Comparison of ENCODE assay signal across 1 cellular context in the genomic region with DNA sequence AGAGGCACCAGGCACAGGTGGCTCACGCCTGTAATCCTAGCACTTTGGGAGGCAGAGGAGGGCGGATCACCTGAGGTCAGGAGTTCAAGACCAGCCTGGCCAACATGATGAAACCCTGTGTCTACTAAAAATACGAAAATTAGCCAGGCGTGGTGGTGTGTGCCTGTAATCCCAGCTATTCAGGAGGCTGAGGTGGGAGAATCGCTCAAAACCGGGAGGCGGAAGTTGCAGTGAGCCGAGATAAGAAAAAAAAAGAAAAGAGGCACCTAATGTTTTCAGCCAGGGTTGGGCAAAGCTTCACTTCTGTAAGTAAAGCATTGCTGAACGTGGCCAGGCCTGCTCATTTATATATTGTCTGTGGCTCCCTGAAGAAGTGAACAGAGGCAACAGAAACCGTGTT.
TF ChIP-seq lines count a peak whose summit lies in the region.
"Not testable (repeated sequence)": the region's sequence is repeated elsewhere in the genome, so short reads cannot be mapped to it uniquely, and the experiment has no call there.

No MANE protein-coding gene starts in this region.

TF ChIP-seq in K562, 482 proteins besides CTCF, POLR2A, EP300 and RAD21:
- TF ChIP-seq SMAD4 (CRISPR knock-in tag; conservative IDR thresholded peaks at IDR 0.05) (peak; percentile 53), TRIM24 (IDR thresholded peaks at IDR 0.05) (peak; percentile 37 to 45; a peak in 2 of 4 replicates), TCF3 (CRISPR knock-in tag; IDR thresholded peaks at IDR 0.05) (0 out of 2 replicates have a peak, but pooled peaks have one; percentile 16), ZNF384 (IDR thresholded peaks at IDR 0.05; ENCODE audit: low read depth, low read length) (peak; percentile 80), DPF2 (IDR thresholded peaks at IDR 0.05) (peak; percentile 43; the same call in 1 of the 2 replicates), BCOR (IDR thresholded peaks at IDR 0.05) (0 out of 2 replicates have a peak, but pooled peaks have one; percentile 32), ARID1B (IDR thresholded peaks at IDR 0.05) (peak; percentile 56), CBFA2T3 (IDR thresholded peaks at IDR 0.05) (peak; percentile 56), CEBPG (CRISPR knock-in tag; IDR thresholded peaks at IDR 0.05) (peak; percentile 39; the same call in 1 of the 2 replicates), NR2C1 (tag; IDR thresholded peaks at IDR 0.05) (0 out of 2 replicates have a peak, but pooled peaks have one; percentile 16), GABPA (tag; conservative IDR thresholded peaks at IDR 0.05; ENCODE audit: low read depth) (0 out of 2 replicates have a peak, but pooled peaks have one; percentile 34), ETV1 (tag; conservative IDR thresholded peaks at IDR 0.05; ENCODE audit: low read depth) (0 out of 2 replicates have a peak, but pooled peaks have one; percentile 29), KAT7 (CRISPR knock-in tag; IDR thresholded peaks at IDR 0.05; ENCODE audit: borderline replicate concordance) (0 out of 2 replicates have a peak, but pooled peaks have one; percentile 11)
- not testable (repeated sequence) for TF ChIP-seq CEBPG (tag; conservative IDR thresholded peaks at IDR 0.05 in 1 of 2, IDR thresholded peaks at IDR 0.05 in 1 of 2); NR2C1 (IDR thresholded peaks at IDR 0.05)
